Comparison of ENCODE assay signal across 9 cellular contexts in the genomic region with DNA sequence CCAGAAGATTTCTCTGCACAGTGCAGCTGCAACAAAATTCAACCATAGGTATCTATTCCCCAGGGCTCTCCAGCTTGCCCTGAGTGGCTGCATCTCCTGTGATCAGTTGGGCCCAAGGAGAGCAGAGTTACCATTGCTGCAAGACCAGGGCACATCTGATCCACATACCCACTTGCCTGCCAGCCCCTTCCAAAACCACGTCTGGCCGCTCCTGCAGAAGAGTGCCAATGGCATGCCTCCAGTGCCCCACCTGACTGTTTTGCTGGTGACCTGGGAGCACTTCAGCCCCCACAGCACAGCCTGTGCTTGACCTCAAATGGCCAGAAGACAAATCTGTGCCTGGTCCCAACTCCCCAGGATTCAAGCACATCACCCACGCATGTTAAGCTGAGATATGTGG.
"Had no signal": no experiment of that assay in that cellular context is flagged by ENCODE, and none has a peak within 500 bp of the region (broad histone marks: within the 10 kb centered on the region; RNA-seq: fewer than 3 reads in every experiment).

No MANE protein-coding gene starts in this region.

- H3K9ac ChIP-seq: GM23248 had no signal

- H3K4me3 ChIP-seq: GM23248, GM23338, HAP-1 had no signal

- H3K4me2 ChIP-seq: GM23338 had no signal

- H3K9me3 ChIP-seq: HAP-1 had no signal

- H3K27ac ChIP-seq: GM23248 had no signal

- H3K36me3 ChIP-seq: HAP-1 had no signal

- H2AFZ ChIP-seq: GM23248 had no signal

- DNase-seq: GM23248, GOT3, H7, H9, HCEC 1CT, HFFc6 had no signal

- ATAC-seq: GM23338, HCT116 had no signal
